In genomic region chr13:26221721-26222522, GRCh38 we compare ENCODE assay signal across 8 cellular contexts. TPM values are rescaled to one million over a fixed set of nuclear protein-coding genes. Genes with fewer than 3 reads are reported as not detected.
DNase-seq lines count a peak whose midpoint lies in the region; ATAC-seq, FAIRE-seq and TF ChIP-seq lines count a peak whose summit lies in the region.

Gene RNF6 (minus strand): TSS chr13:26222314. CDS start chr13:26219649, 2,665 bp downstream.

- intact Hi-C loops in cardiac septum (cut with DNase I) = loop anchor here (2.0 kb wide), 1 partner anchor 33 kb away; the partner anchor contains the start of gene CDK8
- intact Hi-C loops in transverse colon (cut with DNase I; ENCODE audit: low total_unique reads) = no loop called here

- H3K36me3 ChIP-seq in trophoblast cell (ENCODE audit: control insufficient read depth in 1 of 2, insufficient read depth in 2 of 2, low read length in 2 of 2) (peaks cover 2 to 6% of the 10 kb centered on the region in 2 experiments), transverse colon (peaks cover 0 to 33% (median 9%) of the 10 kb centered on the region in 4 donors)

- TF ChIP-seq EP300 in transverse colon (IDR thresholded peaks at IDR 0.05; ENCODE audit: low read depth) = no peak

- H3K27me3 ChIP-seq in trophoblast cell (ENCODE audit: insufficient read depth, low read length) (no peaks in the 10 kb centered on the region), transverse colon (no peaks in the 10 kb centered on the region)

- H3K79me1 ChIP-seq in trophoblast cell (ENCODE audit: low read length) = peaks cover 13% of the 10 kb centered on the region

- H3K14ac ChIP-seq in trophoblast cell (ENCODE audit: low read length) = peak within 1 kb of the TSS; percentile 94

- H3K79me2 ChIP-seq in trophoblast cell (ENCODE audit: control insufficient read depth, insufficient read depth, low read length, poor library complexity) = peaks cover 7% of the 10 kb centered on the region

- peak within 1 kb of the TSS; percentile 92 for H2AFZ ChIP-seq in trophoblast cell (ENCODE audit: insufficient read depth, low read length, poor library complexity)

- peak within 1 kb of the TSS; percentile 87 for H2BK120ac ChIP-seq in trophoblast cell (ENCODE audit: insufficient read depth, low read length, poor library complexity)

- peak within 1 kb of the TSS; percentile 66 for H2AK5ac ChIP-seq in trophoblast cell (ENCODE audit: low read length)

- WGBS in adipose tissue, 3 donors = 0 to 1% (median 0%) methylated on average over 66 to 67 of the region's 67 CpGs
- WGBS in trophoblast cell (ENCODE audit: extremely low coverage, insufficient coverage, insufficient read length) = no CpG with 5 or more reads among the region's 67 CpGs
- WGBS in transverse colon (ENCODE audit: low coverage in 1 of 2), 2 donors = 1% methylated on average over 44 of the region's 67 CpGs; no CpG with 5 or more reads in 1 of the 2 donors

- peaks cover 0 to 7% (median 0%) of the 10 kb centered on the region in 3 donors for H3K9me3 Mint-ChIP-seq in T-cell

- peak within 1 kb of the TSS; percentile 94 for H3K27ac ChIP-seq in adipose tissue (ENCODE audit: low read depth, low read length)
- peak within 1 kb of the TSS; percentile 98 for H3K27ac ChIP-seq in trophoblast cell (ENCODE audit: low read depth, low read length)
- H3K27ac ChIP-seq in transverse colon = peak within 1 kb of the TSS; percentile 93 to 100 (median 98)

- peak within 1 kb of the TSS; percentile 85 for H3K4ac ChIP-seq in trophoblast cell (ENCODE audit: low read depth, low read length)

- H4K12ac ChIP-seq in trophoblast cell (ENCODE audit: low read depth, low read length) = peak within 1 kb of the TSS; percentile 95

- H3K27ac Mint-ChIP-seq in T-cell = peak within 1 kb of the TSS; percentile 100

- TF ChIP-seq POLR2A in GM12891 (IDR thresholded peaks at IDR 0.05; ENCODE audit: low read depth, low read length) (peak; percentile 94), transverse colon (IDR thresholded peaks at IDR 0.05) (peak; percentile 76)

- H4K8ac ChIP-seq in trophoblast cell (ENCODE audit: low read depth, low read length) = peak within 1 kb of the TSS; percentile 98

- no peak within 1 kb of the TSS for H2BK12ac ChIP-seq in trophoblast cell (ENCODE audit: low read length)

- H3K9me3 ChIP-seq in trophoblast cell (ENCODE audit: insufficient read depth, low read depth, low read length) (no peaks in the 10 kb centered on the region), transverse colon (no peaks in the 10 kb centered on the region)

- POLR2A ChIA-PET in T-cell (lab: Charles Lee) = interaction anchor here (0.9 to 1.3 kb wide), 3 partner anchors 9 to 31 kb away, joined by 3 to 4 read pairs (median 3); no protein-coding TSS in a partner anchor

- ATAC-seq in HG02840 (IDR thresholded peaks at IDR 0.05; ENCODE audit: low FRiP score, unreplicated experiment) = peak; percentile 93
- ATAC-seq in T-cell (replicated peaks in 1 of 4) = peak; percentile 95 to 97 (median 96)

- H3K4me3 ChIP-seq in trophoblast cell (ENCODE audit: low read depth, low read length) (peak within 1 kb of the TSS; percentile 92), transverse colon (peak within 1 kb of the TSS; percentile 70 to 99 (median 90))

- in situ Hi-C loops in transverse colon (cut with MboI; ENCODE audit: low pct_ligation_motif_present in 1 of 4, low pct_unique_long_range_greater_than_20kb in 1 of 4, low sequenced_read_pairs in 3 of 4) = no loop called here

- H3K36me3 Mint-ChIP-seq in T-cell = peaks cover 27% of the 10 kb centered on the region

- CTCF ChIA-PET in T-cell (lab: Charles Lee) = interaction anchor here (0.7 to 2.1 kb wide), 4 partner anchors 34 to 275 kb away, joined by 3 to 20 read pairs (median 6); no protein-coding TSS in a partner anchor

- peak within 1 kb of the TSS; percentile 97 to 100 (median 99) for H3K4me3 Mint-ChIP-seq in T-cell

- H4K91ac ChIP-seq in trophoblast cell (ENCODE audit: low read depth, low read length) = peak within 1 kb of the TSS; percentile 98

- H3K18ac ChIP-seq in trophoblast cell (ENCODE audit: low read length) = peak within 1 kb of the TSS; percentile 92

- peak within 1 kb of the TSS; percentile 89 for H3K4me2 ChIP-seq in trophoblast cell (ENCODE audit: low read length)

- no peaks in the 10 kb centered on the region for H3K27me3 Mint-ChIP-seq in T-cell

- peaks cover 37 to 46% (median 41%) of the 10 kb centered on the region in 3 donors for H3K4me1 Mint-ChIP-seq in T-cell

- peak within 1 kb of the TSS; percentile 82 for H2BK5ac ChIP-seq in trophoblast cell (ENCODE audit: low read depth, low read length, poor library complexity)

- H3K9ac ChIP-seq in trophoblast cell (ENCODE audit: low read length) = peak within 1 kb of the TSS; percentile 93

- DNase-seq in GM12891 (ENCODE audit: insufficient read length, low spot score) (peak; percentile 84), NCI-H1436 treated with DMSO at 0.1 percent for 48 hours (lab: John Stamatoyannopoulos, UW) (peak; percentile 62), T-cell (peak; percentile 77 to 95 (median 88)), cardiac septum (ENCODE audit: low spot score) (peak; percentile 97), trophoblast cell (peak; percentile 97 to 98), transverse colon (peak; percentile 94)

- peaks cover 3 to 6% of the 10 kb centered on the region in 2 experiments for H3K4me1 ChIP-seq in trophoblast cell (ENCODE audit: control insufficient read depth in 1 of 2, insufficient read depth in 2 of 2, low read length in 2 of 2)
- H3K4me1 ChIP-seq in transverse colon = peaks cover 8 to 29% (median 23%) of the 10 kb centered on the region in 4 donors

- TF ChIP-seq CTCF in transverse colon (IDR thresholded peaks at IDR 0.05) = no peak

- no peak within 1 kb of the TSS for H3K23ac ChIP-seq in trophoblast cell (ENCODE audit: low read length)

- peak; percentile 96 for FAIRE-seq in GM12891 (lab: Jason Lieb, UNC)

TF ChIP-seq in GM12891, 5 proteins besides CTCF, POLR2A, EP300 and RAD21:
- TF ChIP-seq TAF1 (IDR thresholded peaks at IDR 0.05; ENCODE audit: low read depth, low read length) = peak; percentile 97
- TF ChIP-seq POLR2AphosphoS5 (IDR thresholded peaks at IDR 0.05; ENCODE audit: low read depth, low read length) = peak; percentile 87
- TF ChIP-seq PAX5 (IDR thresholded peaks at IDR 0.05; ENCODE audit: insufficient read depth, low read length, severe bottlenecking) = no peak
- peak; percentile 80 for TF ChIP-seq POU2F2 (IDR thresholded peaks at IDR 0.05; ENCODE audit: low read depth, low read length)

RNA-seq across cellular contexts. Expression of gene RNF6, which starts in this region (rescaled TPM):
- polyA plus RNA-seq in GM12891 (2012; ENCODE audit: low read depth, missing spikeins) = 26.7 TPM
- 10 to 100 TPM; 35.7 to 45.0 (median 43.6) TPM for total RNA-seq in T-cell
- 10 to 100 TPM in 2 of 3 donors, 1 to 10 TPM in 1; 9.8 to 18.3 (median 15.9) TPM for polyA plus RNA-seq in adipose tissue
- 29.6 TPM for total RNA-seq in cardiac septum
- 45.8 and 47.5 TPM in 2 replicates for polyA plus RNA-seq in trophoblast cell (2013)
- 10 to 100 TPM; 10.1 to 26.4 (median 24.5) TPM for total RNA-seq in transverse colon

Comparison
In these comparisons a context has a peak if more than half of its experiments do, and no peak if none do; other contexts are left out.
1. Peak in every context shown above with its lines: DNase-seq, ATAC-seq, H3K4me3 ChIP-seq and H3K27ac ChIP-seq.